9 cellular contexts compared by ENCODE assay signal in genomic region chr13:33441015-33441414, GRCh38.
DNase-seq lines count a peak whose midpoint lies in the region; ATAC-seq, FAIRE-seq and TF ChIP-seq lines count a peak whose summit lies in the region.
"Had no signal": no experiment of that assay in that cellular context is flagged by ENCODE, and none has a peak within 500 bp of the region (broad histone marks: within the 10 kb centered on the region; RNA-seq: fewer than 3 reads in every experiment).

No MANE protein-coding gene starts in this region.

- H3K18ac ChIP-seq in mesendoderm (ENCODE audit: low read length) = no peak overlapping the region

- DNase-seq in D721Med (ENCODE audit: insufficient read length, low spot score) = no peak
- peak; percentile 44 for DNase-seq in LHCN-M2 (ENCODE audit: low read depth)
- no peak for DNase-seq in brain microvascular endothelial cell
- peak; percentile 76 for DNase-seq in mesendoderm
- DNase-seq in NCI-H510A (lab: John Stamatoyannopoulos, UW) = no peak
- no peak for DNase-seq in stimulated activated naive CD8-positive, alpha-beta T cell treated with anti-CD3 and anti-CD28 coated beads, Interleukin-15, amount 100 ng/mL, for 72 hours
- no peak for DNase-seq in activated T-cell treated with anti-CD3 and anti-CD28 coated beads, Interleukin-2, amount 50 U/mL, for 4 hours
- DNase-seq in GM13976 (ENCODE audit: low spot score) = no peak

- H3K4ac ChIP-seq in mesendoderm (ENCODE audit: low read depth, low read length) = no peak overlapping the region

- H3K9ac ChIP-seq in mesendoderm (ENCODE audit: low read length) = no peak overlapping the region

- no peak overlapping the region for H3K23ac ChIP-seq in mesendoderm (ENCODE audit: low read length)

- H3K27me3 ChIP-seq in brain microvascular endothelial cell (replicated peaks) (no peaks in the 10 kb centered on the region), mesendoderm (ENCODE audit: insufficient read depth, low read length, poor library complexity) (no peaks in the 10 kb centered on the region)

- H2BK15ac ChIP-seq in mesendoderm (replicated peaks; ENCODE audit: low read depth) = no peak overlapping the region

- no peak for FAIRE-seq in D721Med (lab: Jason Lieb, UNC)

- H2BK5ac ChIP-seq in mesendoderm (ENCODE audit: low read length) = no peak overlapping the region

- H3K4me2 ChIP-seq in mesendoderm (ENCODE audit: low read length) = no peak overlapping the region

- no CpG with 5 or more reads among the region's 1 CpG for WGBS in mesendoderm (ENCODE audit: extremely low coverage, insufficient coverage, low lambda C conversion rate)

- H4K8ac ChIP-seq in mesendoderm (ENCODE audit: low read depth, low read length) = no peak overlapping the region

- H3K4me3 Mint-ChIP-seq in stimulated activated naive CD8-positive, alpha-beta T cell treated with anti-CD3 and anti-CD28 coated beads, Interleukin-15, amount 100 ng/mL, for 72 hours = no peak overlapping the region
- no peak overlapping the region for H3K4me3 Mint-ChIP-seq in activated T-cell treated with anti-CD3 and anti-CD28 coated beads, Interleukin-2, amount 50 U/mL, for 4 hours
- H3K4me3 Mint-ChIP-seq: T-helper 1 cell treated with Interleukin-12 subunit alpha and Interleukin-12 subunit beta and Interleukin-4 antibody, amounts not matched to agents 30 μg/mL and 1 μg/mL, for 36 hours had no signal

- H3K4me3 ChIP-seq in brain microvascular endothelial cell (ENCODE audit: low read depth, low read length) (no peak overlapping the region), mesendoderm (ENCODE audit: low read length) (no peak overlapping the region)

- no peaks in the 10 kb centered on the region for H3K4me1 Mint-ChIP-seq in stimulated activated naive CD8-positive, alpha-beta T cell treated with anti-CD3 and anti-CD28 coated beads, Interleukin-15, amount 100 ng/mL, for 72 hours
- no peaks in the 10 kb centered on the region for H3K4me1 Mint-ChIP-seq in activated T-cell treated with anti-CD3 and anti-CD28 coated beads, Interleukin-2, amount 50 U/mL, for 4 hours (ENCODE audit: low read depth)

- H2BK120ac ChIP-seq in mesendoderm (ENCODE audit: low read depth, low read length) = no peak overlapping the region

- ATAC-seq in stimulated activated naive CD8-positive, alpha-beta T cell treated with anti-CD3 and anti-CD28 coated beads, Interleukin-15, amount 100 ng/mL, for 72 hours = no peak
- no peak for ATAC-seq in activated T-cell treated with anti-CD3 and anti-CD28 coated beads, Interleukin-2, amount 50 U/mL, for 4 hours

- H2AK5ac ChIP-seq in mesendoderm (ENCODE audit: low read length) = no peak overlapping the region

- peak overlapping the region; percentile 42 for H3K56ac ChIP-seq in mesendoderm (ENCODE audit: low read length)

- no peak overlapping the region for H4K5ac ChIP-seq in mesendoderm (ENCODE audit: low read length)

- no peaks in the 10 kb centered on the region for H3K27me3 Mint-ChIP-seq in stimulated activated naive CD8-positive, alpha-beta T cell treated with anti-CD3 and anti-CD28 coated beads, Interleukin-15, amount 100 ng/mL, for 72 hours
- peaks cover 5% of the 10 kb centered on the region for H3K27me3 Mint-ChIP-seq in activated T-cell treated with anti-CD3 and anti-CD28 coated beads, Interleukin-2, amount 50 U/mL, for 4 hours (ENCODE audit: low read depth)

- H3K4me1 ChIP-seq in mesendoderm (ENCODE audit: control insufficient read depth, low read depth, low read length) = no peaks in the 10 kb centered on the region

- H3K27ac Mint-ChIP-seq in stimulated activated naive CD8-positive, alpha-beta T cell treated with anti-CD3 and anti-CD28 coated beads, Interleukin-15, amount 100 ng/mL, for 72 hours = no peak overlapping the region
- H3K27ac Mint-ChIP-seq: T-helper 1 cell treated with Interleukin-12 subunit alpha and Interleukin-12 subunit beta and Interleukin-4 antibody, amounts not matched to agents 30 μg/mL and 1 μg/mL, for 36 hours had no signal

- H3K36me3 ChIP-seq in brain microvascular endothelial cell (replicated peaks) (no peaks in the 10 kb centered on the region), mesendoderm (ENCODE audit: control insufficient read depth, insufficient read depth, low read length) (no peaks in the 10 kb centered on the region)

- no peaks in the 10 kb centered on the region for H3K36me3 Mint-ChIP-seq in activated T-cell treated with anti-CD3 and anti-CD28 coated beads, Interleukin-2, amount 50 U/mL, for 4 hours (ENCODE audit: insufficient read depth)

- no peaks in the 10 kb centered on the region for H3K79me1 ChIP-seq in mesendoderm (ENCODE audit: low read length)

- H3K9me3 Mint-ChIP-seq in stimulated activated naive CD8-positive, alpha-beta T cell treated with anti-CD3 and anti-CD28 coated beads, Interleukin-15, amount 100 ng/mL, for 72 hours = no peaks in the 10 kb centered on the region
- no peaks in the 10 kb centered on the region for H3K9me3 Mint-ChIP-seq in activated T-cell treated with anti-CD3 and anti-CD28 coated beads, Interleukin-2, amount 50 U/mL, for 4 hours
- H3K9me3 Mint-ChIP-seq: T-helper 1 cell treated with Interleukin-12 subunit alpha and Interleukin-12 subunit beta and Interleukin-4 antibody, amounts not matched to agents 30 μg/mL and 1 μg/mL, for 36 hours had no signal

- H3K79me2 ChIP-seq in mesendoderm (ENCODE audit: control insufficient read depth, insufficient read depth, low read length) = no peaks in the 10 kb centered on the region

- in situ Hi-C loops in brain microvascular endothelial cell (cut with HindIII; ENCODE audit: low pct_ligation_motif_present, low sequenced_read_pairs) = no loop called here
- in situ Hi-C loops in GM13976 (cut with MboI; ENCODE audit: low sequenced_read_pairs, unreplicated experiment) = no loop called here

- TF ChIP-seq CTCF in D721Med (IDR thresholded peaks at IDR 0.05; ENCODE audit: insufficient read depth, missing control alignments) = peak; percentile 43
- peak; percentile 59 for TF ChIP-seq CTCF in brain microvascular endothelial cell (IDR thresholded peaks at IDR 0.05; ENCODE audit: low read depth, low read length, missing control alignments)
- no peak for TF ChIP-seq CTCF in GM13976 (IDR thresholded peaks at IDR 0.05; ENCODE audit: borderline replicate concordance, control extremely low read depth, extremely low read depth, insufficient read depth, missing control alignments)

- H3K27ac ChIP-seq in brain microvascular endothelial cell (no peak overlapping the region), mesendoderm (ENCODE audit: low read depth, low read length) (no peak overlapping the region)

Comparison
In these comparisons a context has a peak if more than half of its experiments do, and no peak if none do; other contexts are left out.
1. DNase-seq: peak in LHCN-M2 (single experiment) and mesendoderm (single experiment); none in D721Med (single experiment), brain microvascular endothelial cell (single experiment), NCI-H510A (single experiment), stimulated activated naive CD8-positive, alpha-beta T cell treated with anti-CD3 and anti-CD28 coated beads, Interleukin-15, amount 100 ng/mL, for 72 hours (0 of 2), activated T-cell treated with anti-CD3 and anti-CD28 coated beads, Interleukin-2, amount 50 U/mL, for 4 hours (single experiment) and GM13976 (single experiment).